In genomic region chr14:98458702-98459101, GRCh38 we compare ENCODE assay signal across 34 cellular contexts.
"Had no signal": no experiment of that assay in that cellular context is flagged by ENCODE, and none has a peak within 500 bp of the region (broad histone marks: within the 10 kb centered on the region; RNA-seq: fewer than 3 reads in every experiment).

No MANE protein-coding gene starts in this region.

- DNase-seq: Karpas-422, Kasumi-1, MG63, MM.1S, MV-4-11, NCI-H1048, NCI-H1092, NCI-H1092 treated with DMSO at 0.1 percent for 48 hours, NCI-H1105, NCI-H1105 treated with DMSO at 0.1 percent for 48 hours, NCI-H1417, NCI-H1417 treated with DMSO at 0.1 percent for 48 hours, NCI-H1436, NCI-H1436 treated with DMSO at 0.1 percent for 48 hours, NCI-H146, NCI-H1694, NCI-H1694 treated with DMSO at 0.1 percent for 48 hours, NCI-H187, NCI-H187 treated with DMSO at 0.1 percent for 48 hours, NCI-H1930, NCI-H2029, NCI-H2029 treated with DMSO at 0.1 percent for 48 hours, NCI-H2081, NCI-H2081 treated with DMSO at 0.1 percent for 48 hours, NCI-H2107, NCI-H2171, NCI-H2171 treated with DMSO at 0.1 percent for 48 hours, NCI-H2227 treated with DMSO at 0.1 percent for 48 hours, NCI-H226, NCI-H345, NCI-H446, NCI-H446 treated with DMSO at 0.1 percent for 48 hours, NCI-H510A, NCI-H510A treated with DMSO at 0.1 percent for 48 hours had no signal

- H3K9me3 ChIP-seq: MG63 had no signal

- H3K36me3 ChIP-seq: MG63 had no signal

- H3K27me3 ChIP-seq: MG63 had no signal

- H3K4me3 ChIP-seq: MG63 had no signal
